25 cellular contexts compared by ENCODE assay signal in genomic region chr6:143562143-143562542, GRCh38.
"Had no signal": no experiment of that assay in that cellular context is flagged by ENCODE, and none has a peak within 500 bp of the region (broad histone marks: within the 10 kb centered on the region; RNA-seq: fewer than 3 reads in every experiment).

No MANE protein-coding gene starts in this region.

- H3K27me3 Mint-ChIP-seq: memory B cell; stimulated activated naive B cell treated with anti-CD40 and anti-IgM and Interleukin-4, amounts not matched to agents 10 μg/mL and 1 μg/mL and 100 μg/mL, for 72 hours; stimulated activated naive CD8-positive, alpha-beta T cell treated with anti-CD3 and anti-CD28 coated beads, Interleukin-15, amount 100 ng/mL, for 72 hours had no signal

- H3K4me1 ChIP-seq: foreskin keratinocyte, lower lobe of right lung, psoas muscle, testis, tibial nerve, upper lobe of right lung, vagina had no signal

- H3K9me3 Mint-ChIP-seq: memory B cell; mesothelial cell of epicardium; stimulated activated naive B cell treated with anti-CD40 and anti-IgM and Interleukin-4, amounts not matched to agents 10 μg/mL and 1 μg/mL and 100 μg/mL, for 72 hours; stimulated activated naive CD8-positive, alpha-beta T cell treated with anti-CD3 and anti-CD28 coated beads, Interleukin-15, amount 100 ng/mL, for 72 hours had no signal

- H3K4me3 ChIP-seq: heart left ventricle, left ventricle myocardium inferior, lower lobe of right lung, psoas muscle, spleen, testis, tibial nerve, upper lobe of right lung, vagina had no signal

- DNase-seq: endodermal cell; erythroblast; foreskin keratinocyte; heart left ventricle; hippocampal formation; islet precursor cell; left ventricle myocardium inferior; lower lobe of right lung; nephron progenitor cell; psoas muscle; retina; spleen; stimulated activated CD4-positive, alpha-beta T cell treated with anti-CD3 and anti-CD28 coated beads, Interleukin-15, amount 100 ng/mL, for 24 hours; stimulated activated CD4-positive, alpha-beta T cell treated with anti-CD3 and anti-CD28 coated beads, Interleukin-1b, Interleukin-23, amount 100 ng/mL, for 48 hours; stimulated activated CD4-positive, alpha-beta T cell treated with anti-CD3 and anti-CD28 coated beads, Interleukin-4, amount 100 ng/mL, for 24 hours; stimulated activated naive B cell treated with anti-CD40 and anti-IgM and Interleukin-4, amounts not matched to agents 10 μg/mL and 1 μg/mL and 100 μg/mL, for 72 hours; stimulated activated naive CD8-positive, alpha-beta T cell treated with anti-CD3 and anti-CD28 coated beads, Interleukin-15, amount 100 ng/mL, for 72 hours; testis; upper lobe of right lung had no signal

- H3K36me3 Mint-ChIP-seq: memory B cell, mesothelial cell of epicardium had no signal

- H3K27me3 ChIP-seq: foreskin keratinocyte, heart left ventricle, spleen, testis, tibial nerve, upper lobe of right lung, vagina had no signal

- H3K9me3 ChIP-seq: heart left ventricle, left ventricle myocardium inferior, lower lobe of right lung, psoas muscle, spleen, testis, tibial nerve, upper lobe of right lung, vagina had no signal

- FAIRE-seq: endothelial cell of umbilical vein had no signal

- ATAC-seq: foreskin keratinocyte; heart left ventricle; psoas muscle; sciatic nerve; stimulated activated naive B cell treated with anti-CD40 and anti-IgM and Interleukin-4, amounts not matched to agents 10 μg/mL and 1 μg/mL and 100 μg/mL, for 72 hours; stimulated activated naive CD8-positive, alpha-beta T cell treated with anti-CD3 and anti-CD28 coated beads, Interleukin-15, amount 100 ng/mL, for 72 hours had no signal

- H3K27ac ChIP-seq: foreskin keratinocyte, left ventricle myocardium inferior, lower lobe of right lung, psoas muscle, testis, tibial nerve, upper lobe of right lung, vagina had no signal

- H3K27ac Mint-ChIP-seq: endodermal cell; memory B cell; mesothelial cell of epicardium; stimulated activated naive B cell treated with anti-CD40 and anti-IgM and Interleukin-4, amounts not matched to agents 10 μg/mL and 1 μg/mL and 100 μg/mL, for 72 hours; stimulated activated naive CD8-positive, alpha-beta T cell treated with anti-CD3 and anti-CD28 coated beads, Interleukin-15, amount 100 ng/mL, for 72 hours had no signal

- H3K36me3 ChIP-seq: left ventricle myocardium inferior, lower lobe of right lung, tibial nerve, upper lobe of right lung, vagina had no signal

- H3K4me3 Mint-ChIP-seq: endodermal cell; memory B cell; mesothelial cell of epicardium; nephron progenitor cell; stimulated activated naive B cell treated with anti-CD40 and anti-IgM and Interleukin-4, amounts not matched to agents 10 μg/mL and 1 μg/mL and 100 μg/mL, for 72 hours; stimulated activated naive CD8-positive, alpha-beta T cell treated with anti-CD3 and anti-CD28 coated beads, Interleukin-15, amount 100 ng/mL, for 72 hours had no signal
